Comparison of ENCODE assay signal across 8 cellular contexts in the genomic region with DNA sequence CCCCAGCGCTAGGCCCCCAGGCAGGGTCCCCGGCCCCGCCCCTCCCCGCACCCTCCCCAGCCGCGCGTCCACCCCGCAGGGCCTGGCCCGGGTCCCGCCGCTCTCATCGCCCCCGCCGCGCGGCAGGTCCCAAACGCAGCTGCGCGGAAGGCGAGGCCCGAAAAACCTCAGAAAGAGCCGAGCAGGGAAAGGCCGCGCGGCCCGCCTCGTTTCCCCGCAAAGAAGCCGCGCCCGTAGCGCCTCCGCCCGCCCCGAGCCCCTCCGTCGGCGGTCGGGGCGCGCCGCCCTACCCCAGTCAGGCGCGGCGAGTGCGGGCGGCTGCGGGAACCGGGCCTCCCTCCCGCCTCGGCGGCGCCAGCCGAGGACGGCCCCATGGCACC. TPM values are rescaled to one million over a fixed set of nuclear protein-coding genes. Genes with fewer than 3 reads are reported as not detected.
A peak's percentile ranks its signal among the peaks of the same experiment; 100 is the strongest.
DNase-seq lines count a peak whose midpoint lies in the region; ATAC-seq and TF ChIP-seq lines count a peak whose summit lies in the region.

No MANE protein-coding gene starts in this region.

- H3K4me1 ChIP-seq in parathyroid adenoma = no peaks in the 10 kb centered on the region

- DNase-seq in NCI-H510A (lab: John Stamatoyannopoulos, UW) (peak; percentile 39), NCI-H510A treated with DMSO at 0.1 percent for 48 hours (lab: John Stamatoyannopoulos, UW) (no peak), RPMI7951 (ENCODE audit: low read depth) (peak; percentile 29), KBM-7 (no peak), DMS 273 treated with DMSO at 0.1 percent for 48 hours (lab: John Stamatoyannopoulos, UW) (no peak)

- peak overlapping the region; percentile 83 for H2AFZ ChIP-seq in parathyroid adenoma

- H3K36me3 ChIP-seq in parathyroid adenoma (ENCODE audit: control insufficient read depth, insufficient read depth, low read length) = no peaks in the 10 kb centered on the region

- H3K4me3 ChIP-seq in parathyroid adenoma (ENCODE audit: low read depth, low read length) = peak overlapping the region; percentile 55

- H3K27me3 ChIP-seq in parathyroid adenoma (ENCODE audit: control insufficient read depth, insufficient read depth, low read length) = no peaks in the 10 kb centered on the region

- no peaks in the 10 kb centered on the region for H3K9me3 ChIP-seq in parathyroid adenoma (ENCODE audit: control insufficient read depth, low read length)

- no peak overlapping the region for H3K9ac ChIP-seq in parathyroid adenoma

- in situ Hi-C loops in KBM-7 (cut with MboI; ENCODE audit: low pct_unique_long_range_greater_than_20kb, low sequenced_read_pairs) = no loop called here

- ATAC-seq in HG02623 (IDR thresholded peaks at IDR 0.05; ENCODE audit: unreplicated experiment) (peak; percentile 10), esophagus mucosa (peak; percentile 70)

- no peak for TF ChIP-seq CTCF in parathyroid adenoma (IDR thresholded peaks at IDR 0.05)

- H3K4me2 ChIP-seq in parathyroid adenoma (ENCODE audit: low read length) = peak overlapping the region; percentile 72

- H3K27ac ChIP-seq in parathyroid adenoma = no peak overlapping the region

- peaks cover 8% of the 10 kb centered on the region for H3K79me2 ChIP-seq in parathyroid adenoma

RNA-seq across cellular contexts. Expression of a gene that starts 0.3 kb away (rescaled TPM):
- 14.9 and 18.2 TPM in 2 replicates for total RNA-seq in RPMI7951 (2014; rRNA removed; shearing (Covaris generic))
- 23.4 TPM for total RNA-seq in esophagus mucosa

RNA-seq across cellular contexts. Expression of a gene that starts 0.6 kb away (rescaled TPM):
- 59.0 and 83.1 TPM in 2 replicates for total RNA-seq in RPMI7951 (2014; rRNA removed; shearing (Covaris generic))
- total RNA-seq in esophagus mucosa = 12.3 TPM

RNA-seq across cellular contexts. Expression of a gene that starts 23.8 kb away (rescaled TPM):
- 24.3 and 27.5 TPM in 2 replicates for total RNA-seq in RPMI7951 (2014; rRNA removed; shearing (Covaris generic))
- total RNA-seq in esophagus mucosa = 49.8 TPM

Comparison
In these comparisons a context has a peak if more than half of its experiments do, and no peak if none do; other contexts are left out.
1. DNase-seq: peak in NCI-H510A (single experiment) and RPMI7951 (single experiment); none in NCI-H510A treated with DMSO at 0.1 percent for 48 hours (single experiment), KBM-7 (single experiment) and DMS 273 treated with DMSO at 0.1 percent for 48 hours (single experiment).